In the genomic region with DNA sequence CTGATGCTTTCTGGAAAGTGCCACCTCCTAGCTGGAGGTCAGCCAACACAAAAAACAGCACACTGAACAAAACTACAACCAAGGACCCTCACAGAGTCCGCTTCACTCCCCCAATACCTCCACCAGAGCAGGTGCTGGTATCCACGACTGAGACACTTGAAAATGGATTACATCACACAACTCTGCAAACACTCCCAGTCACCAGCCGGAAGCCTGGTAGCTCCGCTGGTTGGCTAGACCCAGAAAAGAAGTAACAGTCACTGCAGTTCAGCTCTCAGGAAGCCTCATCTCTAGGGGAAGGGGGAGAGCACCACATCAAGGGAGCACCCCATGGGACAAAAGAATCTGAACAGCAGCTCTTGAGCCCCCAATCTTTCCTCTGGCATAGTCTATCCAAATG, we compare ENCODE assay signal across 19 cellular contexts.
DNase-seq lines count a peak whose midpoint lies in the region; ATAC-seq and TF ChIP-seq lines count a peak whose summit lies in the region.
"Had no signal": no experiment of that assay in that cellular context is flagged by ENCODE, and none has a peak within 500 bp of the region (broad histone marks: within the 10 kb centered on the region; RNA-seq: fewer than 3 reads in every experiment).

No MANE protein-coding gene starts in this region.

- H3K79me1 ChIP-seq in H9 (ENCODE audit: insufficient read depth, low read depth, low read length, poor library complexity, severe bottlenecking): no peaks in the 10 kb centered on the region

- no peak overlapping the region for H3K4me3 Mint-ChIP-seq in H9
- peak overlapping the region; percentile 23 for H3K4me3 Mint-ChIP-seq in activated CD8-positive, alpha-beta T cell treated with anti-CD3 and anti-CD28 coated beads, Interleukin-2, amount 10 ng/mL, durations not matched to agents 7 days and 5 days
- H3K4me3 Mint-ChIP-seq: activated naive CD4-positive, alpha-beta T cell treated with anti-CD3 and anti-CD28 coated beads, Interleukin-2, amount 50 U/mL, for 24 hours; natural killer cell treated with Interleukin-12 subunit alpha and Interleukin-12 subunit beta and Interleukin-15 and Interleukin-18, amount 100 ng/mL, for 72 hours had no signal

- no peak overlapping the region for H3T11ph ChIP-seq in H9 (ENCODE audit: low read length)

- TF ChIP-seq POLR2A in heart left ventricle (IDR thresholded peaks at IDR 0.05): no peak

- no peak overlapping the region for H4K8ac ChIP-seq in H9 (replicated peaks; ENCODE audit: insufficient read length, low read depth, low read length)

- no peak for DNase-seq in heart left ventricle
- no peak for DNase-seq in right atrium auricular region (ENCODE audit: low spot score)
- DNase-seq in H9: no peak
- DNase-seq in activated CD8-positive, alpha-beta T cell treated with anti-CD3 and anti-CD28 coated beads, Interleukin-2, amount 10 ng/mL, durations not matched to agents 7 days and 5 days: peak; percentile 61
- no peak for DNase-seq in upper lobe of right lung
- DNase-seq in NOMO-1 treated with DMSO at 0.1 percent for 48 hours (lab: John Stamatoyannopoulos, UW; ENCODE audit: unreplicated experiment): no peak
- DNase-seq in HK-2 (ENCODE audit: unreplicated experiment): no peak
- DNase-seq: activated CD4-positive, CD25-positive, alpha-beta regulatory T cell treated with anti-CD3 and anti-CD28 coated beads, Interleukin-2, amount 50 U/mL, for 72 hours; COR-L47; effector memory CD4-positive, alpha-beta T cell; EL; H7; MM.1S; NCI-H187; NCI-H446 treated with DMSO at 0.1 percent for 48 hours had no signal

- CTCF ChIA-PET in activated CD8-positive, alpha-beta T cell treated with anti-CD3 and anti-CD28 coated beads, Interleukin-2, amount 10 ng/mL, durations not matched to agents 7 days and 5 days (lab: Charles Lee): interaction anchor here (0.7 to 3.4 kb wide), 5 partner anchors 72 to 458 kb away, joined by 3 to 16 read pairs (median 4); no protein-coding TSS in a partner anchor

- no peak overlapping the region for H2AFZ ChIP-seq in H9 (ENCODE audit: low read length)
- H2AFZ ChIP-seq: parathyroid adenoma had no signal

- intact Hi-C loops in heart left ventricle (cut with DNase I): no loop called here
- intact Hi-C loops in upper lobe of right lung (cut with DNase I): no loop called here

- no peak overlapping the region for H2BK5ac ChIP-seq in H9 (ENCODE audit: insufficient read length, low read length)

- no peak overlapping the region for H2BK12ac ChIP-seq in H9 (ENCODE audit: insufficient read length, low read depth, low read length)

- H3K4me1 ChIP-seq in heart left ventricle (peaks cover 0 to 22% (median 3%) of the 10 kb centered on the region in 12 donors), right atrium auricular region (no peaks in the 10 kb centered on the region), H9 (ENCODE audit: insufficient read depth, low read length) (no peaks in the 10 kb centered on the region; the same call in 1 of the 2 replicates), upper lobe of right lung (no peaks in the 10 kb centered on the region)
- H3K4me1 ChIP-seq: parathyroid adenoma had no signal

- H3K27me3 Mint-ChIP-seq in H9 (ENCODE audit: low read depth): no peaks in the 10 kb centered on the region
- H3K27me3 Mint-ChIP-seq in activated CD8-positive, alpha-beta T cell treated with anti-CD3 and anti-CD28 coated beads, Interleukin-2, amount 10 ng/mL, durations not matched to agents 7 days and 5 days (ENCODE audit: low read depth): no peaks in the 10 kb centered on the region
- H3K27me3 Mint-ChIP-seq: activated naive CD4-positive, alpha-beta T cell treated with anti-CD3 and anti-CD28 coated beads, Interleukin-2, amount 50 U/mL, for 24 hours; natural killer cell treated with Interleukin-12 subunit alpha and Interleukin-12 subunit beta and Interleukin-15 and Interleukin-18, amount 100 ng/mL, for 72 hours had no signal

- H4K5ac ChIP-seq in H9 (ENCODE audit: insufficient read length, low read depth, low read length): no peak overlapping the region

- no peaks in the 10 kb centered on the region for H4K20me1 ChIP-seq in H9 (ENCODE audit: control insufficient read depth, insufficient read depth, insufficient read length)

- peak overlapping the region in 2 of 3 experiments; percentile 37 to 65; a peak in 3 of 7 replicates for H3K27ac Mint-ChIP-seq in H9
- H3K27ac Mint-ChIP-seq in activated CD8-positive, alpha-beta T cell treated with anti-CD3 and anti-CD28 coated beads, Interleukin-2, amount 10 ng/mL, durations not matched to agents 7 days and 5 days: peak overlapping the region; percentile 65
- H3K27ac Mint-ChIP-seq: activated naive CD4-positive, alpha-beta T cell treated with anti-CD3 and anti-CD28 coated beads, Interleukin-2, amount 50 U/mL, for 24 hours; natural killer cell treated with Interleukin-12 subunit alpha and Interleukin-12 subunit beta and Interleukin-15 and Interleukin-18, amount 100 ng/mL, for 72 hours had no signal

- peaks cover 8 to 20% (median 16%) of the 10 kb centered on the region in 3 experiments for H3K36me3 Mint-ChIP-seq in H9 (ENCODE audit: insufficient read depth in 1 of 3, low read depth in 3 of 3)
- H3K36me3 Mint-ChIP-seq in activated CD8-positive, alpha-beta T cell treated with anti-CD3 and anti-CD28 coated beads, Interleukin-2, amount 10 ng/mL, durations not matched to agents 7 days and 5 days (ENCODE audit: low read depth): peaks cover 19% of the 10 kb centered on the region

- H2BK15ac ChIP-seq in H9 (ENCODE audit: low read depth, low read length): no peak overlapping the region

- no peak overlapping the region for H2BK20ac ChIP-seq in H9 (ENCODE audit: low read depth, low read length, poor library complexity, severe bottlenecking)

- no peaks in the 10 kb centered on the region for H3K23me2 ChIP-seq in H9 (ENCODE audit: insufficient read length, low read depth, low read length, poor library complexity, severe bottlenecking)

- H3K79me2 ChIP-seq in H9 (ENCODE audit: insufficient read depth, low read length): no peaks in the 10 kb centered on the region
- H3K79me2 ChIP-seq: parathyroid adenoma had no signal

- H3K9me3 ChIP-seq in heart left ventricle (peaks cover 0 to 6% (median 0%) of the 10 kb centered on the region in 12 donors), right atrium auricular region (peaks cover 0 to 5% of the 10 kb centered on the region in 2 donors), H9 (ENCODE audit: control insufficient read depth, low read depth, low read length) (no peaks in the 10 kb centered on the region), upper lobe of right lung (no peaks in the 10 kb centered on the region)

- no peak overlapping the region for H3K14ac ChIP-seq in H9 (ENCODE audit: insufficient read depth, low read length)

- H3K27me3 ChIP-seq in heart left ventricle: no peaks in the 10 kb centered on the region
- no peaks in the 10 kb centered on the region for H3K27me3 ChIP-seq in right atrium auricular region
- no peaks in the 10 kb centered on the region for H3K27me3 ChIP-seq in H9 (ENCODE audit: insufficient read depth, low read length)
- H3K27me3 ChIP-seq in upper lobe of right lung: no peaks in the 10 kb centered on the region

- no peak overlapping the region for H2BK120ac ChIP-seq in H9 (ENCODE audit: low read depth, low read length, poor library complexity, severe bottlenecking)

- H3K4me1 Mint-ChIP-seq in H9: peaks cover 16 to 36% of the 10 kb centered on the region in 2 experiments
- peaks cover 16% of the 10 kb centered on the region for H3K4me1 Mint-ChIP-seq in activated CD8-positive, alpha-beta T cell treated with anti-CD3 and anti-CD28 coated beads, Interleukin-2, amount 10 ng/mL, durations not matched to agents 7 days and 5 days (ENCODE audit: low read depth)

- no peaks in the 10 kb centered on the region for H3K9me3 Mint-ChIP-seq in H9
- no peaks in the 10 kb centered on the region for H3K9me3 Mint-ChIP-seq in activated CD8-positive, alpha-beta T cell treated with anti-CD3 and anti-CD28 coated beads, Interleukin-2, amount 10 ng/mL, durations not matched to agents 7 days and 5 days (ENCODE audit: insufficient read depth)
- H3K9me3 Mint-ChIP-seq: activated naive CD4-positive, alpha-beta T cell treated with anti-CD3 and anti-CD28 coated beads, Interleukin-2, amount 50 U/mL, for 24 hours; natural killer cell treated with Interleukin-12 subunit alpha and Interleukin-12 subunit beta and Interleukin-15 and Interleukin-18, amount 100 ng/mL, for 72 hours had no signal

- H3K56ac ChIP-seq in H9 (ENCODE audit: insufficient read length, low read depth, low read length): no peak overlapping the region

- H3K36me3 ChIP-seq in heart left ventricle (no peaks in the 10 kb centered on the region), right atrium auricular region (no peaks in the 10 kb centered on the region), upper lobe of right lung (no peaks in the 10 kb centered on the region)

- no peak overlapping the region for H3K18ac ChIP-seq in H9 (ENCODE audit: insufficient read length, low read depth, low read length)

- no peak overlapping the region for H4K91ac ChIP-seq in H9 (ENCODE audit: insufficient read length, low read depth, low read length)

- no peak overlapping the region for H3K4me3 ChIP-seq in heart left ventricle
- H3K4me3 ChIP-seq in right atrium auricular region: no peak overlapping the region
- no peak overlapping the region for H3K4me3 ChIP-seq in upper lobe of right lung

- H2AK5ac ChIP-seq in H9 (ENCODE audit: insufficient read length, low read length): no peak overlapping the region

- no peak overlapping the region for H3K4ac ChIP-seq in H9 (ENCODE audit: low read depth, low read length)

- ATAC-seq in heart left ventricle (peak in 3 of 4 donors; percentile 49 to 63 (median 56)), upper lobe of right lung (peak; percentile 85)
- ATAC-seq in activated CD8-positive, alpha-beta T cell treated with anti-CD3 and anti-CD28 coated beads, Interleukin-2, amount 10 ng/mL, durations not matched to agents 7 days and 5 days: peak; percentile 82
- ATAC-seq: natural killer cell treated with Interleukin-12 subunit alpha and Interleukin-12 subunit beta and Interleukin-15 and Interleukin-18, amount 100 ng/mL, for 72 hours; SK-N-SH treated with all-trans-retinoic acid at 6 μM for 48 hours had no signal

- POLR2A ChIA-PET in activated CD8-positive, alpha-beta T cell treated with anti-CD3 and anti-CD28 coated beads, Interleukin-2, amount 10 ng/mL, durations not matched to agents 7 days and 5 days (lab: Charles Lee): no interaction called here

- H3K23ac ChIP-seq in H9 (ENCODE audit: insufficient read length, low read depth, low read length): no peak overlapping the region

- TF ChIP-seq CTCF in heart left ventricle (IDR thresholded peaks at IDR 0.05) (no peak), right atrium auricular region (IDR thresholded peaks at IDR 0.05) (no peak), H9 (conservative IDR thresholded peaks at IDR 0.05) (no peak), upper lobe of right lung (IDR thresholded peaks at IDR 0.05) (no peak)

- no peak overlapping the region for H3K27ac ChIP-seq in heart left ventricle
- H3K27ac ChIP-seq in right atrium auricular region: no peak overlapping the region
- H3K27ac ChIP-seq in H9 (ENCODE audit: insufficient read length, low read depth, low read length): no peak overlapping the region
- no peak overlapping the region for H3K27ac ChIP-seq in upper lobe of right lung
- H3K27ac ChIP-seq: parathyroid adenoma had no signal

- H3K9ac ChIP-seq in H9 (ENCODE audit: extremely low read depth, insufficient read length, low read length): no peak overlapping the region
- H3K9ac ChIP-seq: parathyroid adenoma had no signal

- 55 to 77% (median 75%) methylated on average over 4 of the region's 4 CpGs for WGBS in heart left ventricle, 4 donors
- no CpG with 5 or more reads among the region's 4 CpGs for WGBS in H9 (ENCODE audit: extremely low coverage, insufficient read length, low lambda C conversion rate)

- no peak overlapping the region for H3K4me2 ChIP-seq in H9 (ENCODE audit: insufficient read depth, insufficient read length, low read length)
